1 cellular context compared by ENCODE assay signal in the genomic region with DNA sequence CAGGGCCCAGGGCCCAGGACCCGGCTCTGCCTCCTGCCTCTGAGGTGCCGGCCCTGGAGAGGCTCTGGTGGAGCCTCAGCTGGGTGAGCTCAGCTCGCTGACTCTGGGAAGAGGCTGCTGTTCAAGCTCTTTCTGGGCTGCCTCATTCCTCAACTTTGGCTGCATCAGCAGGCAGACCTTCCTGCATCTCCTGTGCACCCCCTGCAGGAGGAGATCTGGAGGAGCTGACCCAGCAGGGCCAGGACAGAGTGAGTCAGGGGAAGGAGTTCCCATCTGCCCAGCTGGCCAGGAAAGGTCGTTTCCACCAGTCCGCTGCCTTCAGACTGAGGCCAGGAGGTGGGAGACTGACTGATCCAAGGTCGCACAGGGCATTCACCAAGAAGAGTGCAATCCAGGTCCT.
TF ChIP-seq lines count a peak whose summit lies in the region.

No MANE protein-coding gene starts in this region.

TF ChIP-seq in SK-N-SH treated with all-trans-retinoic acid at 6 μM for 48 hours, 23 proteins besides CTCF, POLR2A, EP300 and RAD21 (continued from another document):
- TF ChIP-seq CSRNP3 (CRISPR knock-in tag; IDR thresholded peaks at IDR 0.05): no peak
- no peak for TF ChIP-seq ARNTL (CRISPR knock-in tag; IDR thresholded peaks at IDR 0.05; ENCODE audit: borderline replicate concordance, low read depth)
- no peak for TF ChIP-seq TOX (CRISPR knock-in tag; IDR thresholded peaks at IDR 0.05; ENCODE audit: borderline replicate concordance)
- no peak for TF ChIP-seq BACH2 (CRISPR knock-in tag; IDR thresholded peaks at IDR 0.05; ENCODE audit: borderline replicate concordance)
- TF ChIP-seq PPARA (CRISPR knock-in tag; IDR thresholded peaks at IDR 0.05; ENCODE audit: borderline replicate concordance): no peak
- TF ChIP-seq ZNF70 (CRISPR knock-in tag; IDR thresholded peaks at IDR 0.05): no peak
- no peak for TF ChIP-seq ZNF565 (CRISPR knock-in tag; conservative IDR thresholded peaks at IDR 0.05; ENCODE audit: low read depth)
- no peak for TF ChIP-seq ZFP30 (CRISPR knock-in tag; IDR thresholded peaks at IDR 0.05)
- no peak for TF ChIP-seq ESRRG (CRISPR knock-in tag; IDR thresholded peaks at IDR 0.05)
- TF ChIP-seq GLIS3 (CRISPR knock-in tag; IDR thresholded peaks at IDR 0.05): no peak
- TF ChIP-seq OSR1 (CRISPR knock-in tag; IDR thresholded peaks at IDR 0.05): no peak
- TF ChIP-seq ZC3H10 (CRISPR knock-in tag; IDR thresholded peaks at IDR 0.05): no peak
- no peak for TF ChIP-seq RARB (CRISPR knock-in tag; IDR thresholded peaks at IDR 0.05)
- TF ChIP-seq, protein P1, sequence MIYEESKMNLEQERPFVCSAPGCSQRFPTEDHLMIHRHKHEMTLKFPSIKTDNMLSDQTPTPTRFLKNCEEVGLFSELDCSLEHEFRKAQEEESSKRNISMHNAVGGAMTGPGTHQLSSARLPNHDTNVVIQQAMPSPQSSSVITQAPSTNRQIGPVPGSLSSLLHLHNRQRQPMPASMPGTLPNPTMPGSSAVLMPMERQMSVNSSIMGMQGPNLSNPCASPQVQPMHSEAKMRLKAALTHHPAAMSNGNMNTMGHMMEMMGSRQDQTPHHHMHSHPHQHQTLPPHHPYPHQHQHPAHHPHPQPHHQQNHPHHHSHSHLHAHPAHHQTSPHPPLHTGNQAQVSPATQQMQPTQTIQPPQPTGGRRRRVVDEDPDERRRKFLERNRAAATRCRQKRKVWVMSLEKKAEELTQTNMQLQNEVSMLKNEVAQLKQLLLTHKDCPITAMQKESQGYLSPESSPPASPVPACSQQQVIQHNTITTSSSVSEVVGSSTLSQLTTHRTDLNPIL (CRISPR knock-in tag; IDR thresholded peaks at IDR 0.05; ENCODE audit: low read depth): no peak
